In the genomic region with DNA sequence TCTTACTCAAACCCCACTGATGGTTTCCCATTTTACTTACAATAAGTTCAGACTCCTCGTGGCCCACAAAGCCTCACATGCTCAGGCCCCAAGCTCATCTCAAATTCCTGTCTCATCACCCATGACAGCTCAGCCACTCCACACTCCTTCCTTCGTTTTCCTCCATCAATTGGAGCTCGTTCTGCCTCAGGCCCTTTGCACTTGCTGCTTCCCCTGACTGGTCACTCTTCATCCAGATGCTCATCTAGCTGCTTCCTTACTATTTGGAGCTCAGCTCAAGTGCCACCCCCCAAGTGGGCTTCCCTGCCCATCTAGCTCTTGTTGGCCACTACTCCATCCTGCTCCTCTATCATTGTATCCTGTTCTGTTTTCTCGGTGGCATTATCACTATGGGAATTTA, we compare ENCODE assay signal across 7 cellular contexts. TPM values are rescaled to one million over a fixed set of nuclear protein-coding genes. Genes with fewer than 3 reads are reported as not detected.
"Had no signal": no experiment of that assay in that cellular context is flagged by ENCODE, and none has a peak within 500 bp of the region (broad histone marks: within the 10 kb centered on the region; RNA-seq: fewer than 3 reads in every experiment).

No MANE protein-coding gene starts in this region.

- H3K9me3 Mint-ChIP-seq: GM23338 had no signal

- DNase-seq: IMR-90, KBM-7 had no signal

- H3K4me2 ChIP-seq: GM23338 had no signal

- ATAC-seq: GM23338, HCT116 had no signal

- H3K4me3 Mint-ChIP-seq: GM23338 had no signal

- H3K9me3 ChIP-seq: HAP-1 had no signal

- FAIRE-seq: HTR-8/SVneo had no signal

- H2AFZ ChIP-seq: GM23338 had no signal

- H3K4me1 ChIP-seq: HAP-1 had no signal

- H3K27ac Mint-ChIP-seq: GM23338 had no signal

- H3K4me3 ChIP-seq: GM23338, HAP-1 had no signal

- H3K36me3 ChIP-seq: HAP-1 had no signal

RNA-seq across cellular contexts. Expression of gene LRRC32, which starts 46.8 kb away (rescaled TPM):
- total RNA-seq: HT-29 had no signal
